In the genomic region with DNA sequence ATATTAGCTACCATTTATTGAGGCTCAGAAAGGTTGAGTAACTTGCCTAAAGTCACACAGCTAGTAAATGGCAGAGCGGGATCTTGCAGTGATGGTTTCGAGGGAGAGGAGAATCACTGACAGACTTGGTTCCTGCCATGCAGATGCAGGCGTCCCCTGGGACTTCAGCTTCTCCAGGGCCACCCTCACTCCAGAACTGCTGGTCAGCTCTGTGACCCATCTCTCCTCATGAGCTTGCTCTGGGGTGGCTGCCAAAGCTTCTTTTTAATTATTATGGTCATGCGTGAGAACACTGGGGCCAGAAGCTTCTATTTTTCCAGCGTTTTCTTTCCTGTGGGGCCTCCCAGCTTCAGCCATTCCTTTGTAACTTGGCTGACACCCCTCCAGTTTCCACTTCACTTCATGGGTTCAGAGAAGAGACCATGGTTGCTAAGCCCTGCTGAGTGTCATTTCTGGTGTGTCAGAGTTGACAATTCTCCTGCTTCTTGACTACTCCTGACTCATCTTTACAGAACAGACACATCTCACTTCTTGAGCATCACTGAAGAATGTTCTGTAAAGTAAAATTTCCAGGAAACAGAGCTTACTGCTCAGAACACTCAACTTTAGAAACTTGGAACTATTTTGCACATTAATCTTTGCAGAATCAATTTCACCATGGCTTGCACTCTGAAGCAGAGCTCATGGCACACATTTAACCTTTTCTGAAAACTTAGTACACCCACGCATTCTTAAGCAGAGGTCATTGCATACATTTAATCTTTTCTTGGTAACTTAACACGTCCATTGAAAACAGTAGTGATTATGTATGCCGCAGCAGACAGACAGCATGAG, we compare ENCODE assay signal across 9 cellular contexts.
A peak's percentile ranks its signal among the peaks of the same experiment; 100 is the strongest.
DNase-seq lines count a peak whose midpoint lies in the region; ATAC-seq lines count a peak whose summit lies in the region.
"Had no signal": no experiment of that assay in that cellular context is flagged by ENCODE, and none has a peak within 500 bp of the region (broad histone marks: within the 10 kb centered on the region; RNA-seq: fewer than 3 reads in every experiment).

No MANE protein-coding gene starts in this region.

- no peaks in the 10 kb centered on the region for H3K36me3 Mint-ChIP-seq in stimulated activated naive B cell treated with anti-CD40 and anti-IgM and Interleukin-4, amounts not matched to agents 10 μg/mL and 1 μg/mL and 100 μg/mL, for 72 hours

- ATAC-seq in stimulated activated naive B cell treated with anti-CD40 and anti-IgM and Interleukin-4, amounts not matched to agents 10 μg/mL and 1 μg/mL and 100 μg/mL, for 72 hours (replicated peaks), result peak; percentile 79 to 84
- ATAC-seq in HG03565 (IDR thresholded peaks at IDR 0.05; ENCODE audit: unreplicated experiment) (no peak), GM21576 (IDR thresholded peaks at IDR 0.05; ENCODE audit: unreplicated experiment) (no peak)

- H3K27ac Mint-ChIP-seq in stimulated activated naive B cell treated with anti-CD40 and anti-IgM and Interleukin-4, amounts not matched to agents 10 μg/mL and 1 μg/mL and 100 μg/mL, for 72 hours, result peak overlapping the region; percentile 59

- 55 to 68% (median 59%) methylated on average over 8 of the region's 8 CpGs for WGBS in adipose tissue, 3 donors

- H3K27me3 Mint-ChIP-seq in stimulated activated naive B cell treated with anti-CD40 and anti-IgM and Interleukin-4, amounts not matched to agents 10 μg/mL and 1 μg/mL and 100 μg/mL, for 72 hours, result peaks cover 31 to 32% of the 10 kb centered on the region in 2 donors

- peak; percentile 78 for DNase-seq in LHCN-M2 (ENCODE audit: low read depth)
- DNase-seq in hepatic stellate cell (ENCODE audit: low spot score), result peak; percentile 67
- DNase-seq in stimulated activated naive B cell treated with anti-CD40 and anti-IgM and Interleukin-4, amounts not matched to agents 10 μg/mL and 1 μg/mL and 100 μg/mL, for 72 hours, result no peak
- DNase-seq in NCI-H2029 (lab: John Stamatoyannopoulos, UW), result no peak
- no peak for DNase-seq in stimulated activated naive CD4-positive, alpha-beta T cell treated with Interleukin-2 at 50 U/mL for 16 hours (lab: John Stamatoyannopoulos, UW)
- DNase-seq: NCI-H2081 had no signal

- H3K4me3 Mint-ChIP-seq in stimulated activated naive B cell treated with anti-CD40 and anti-IgM and Interleukin-4, amounts not matched to agents 10 μg/mL and 1 μg/mL and 100 μg/mL, for 72 hours, result peak overlapping the region in 1 of 2 donors; percentile 30

- no peaks in the 10 kb centered on the region for H3K9me3 Mint-ChIP-seq in stimulated activated naive B cell treated with anti-CD40 and anti-IgM and Interleukin-4, amounts not matched to agents 10 μg/mL and 1 μg/mL and 100 μg/mL, for 72 hours

- peak overlapping the region; percentile 99 for H3K27ac ChIP-seq in adipose tissue (ENCODE audit: low read depth, low read length)

- peaks cover 18 to 37% of the 10 kb centered on the region in 2 donors for H3K4me1 Mint-ChIP-seq in stimulated activated naive B cell treated with anti-CD40 and anti-IgM and Interleukin-4, amounts not matched to agents 10 μg/mL and 1 μg/mL and 100 μg/mL, for 72 hours

Comparison
In these comparisons a context has a peak if more than half of its experiments do, and no peak if none do; other contexts are left out.
1. DNase-seq: peak in LHCN-M2 (single experiment) and hepatic stellate cell (single experiment); none in stimulated activated naive B cell treated with anti-CD40 and anti-IgM and Interleukin-4, amounts not matched to agents 10 μg/mL and 1 μg/mL and 100 μg/mL, for 72 hours (single experiment), NCI-H2029 (single experiment) and stimulated activated naive CD4-positive, alpha-beta T cell treated with Interleukin-2 at 50 U/mL for 16 hours (single experiment).
2. ATAC-seq: peak in stimulated activated naive B cell treated with anti-CD40 and anti-IgM and Interleukin-4, amounts not matched to agents 10 μg/mL and 1 μg/mL and 100 μg/mL, for 72 hours (2 of 2); none in HG03565 (single experiment) and GM21576 (single experiment).